In the genomic region with DNA sequence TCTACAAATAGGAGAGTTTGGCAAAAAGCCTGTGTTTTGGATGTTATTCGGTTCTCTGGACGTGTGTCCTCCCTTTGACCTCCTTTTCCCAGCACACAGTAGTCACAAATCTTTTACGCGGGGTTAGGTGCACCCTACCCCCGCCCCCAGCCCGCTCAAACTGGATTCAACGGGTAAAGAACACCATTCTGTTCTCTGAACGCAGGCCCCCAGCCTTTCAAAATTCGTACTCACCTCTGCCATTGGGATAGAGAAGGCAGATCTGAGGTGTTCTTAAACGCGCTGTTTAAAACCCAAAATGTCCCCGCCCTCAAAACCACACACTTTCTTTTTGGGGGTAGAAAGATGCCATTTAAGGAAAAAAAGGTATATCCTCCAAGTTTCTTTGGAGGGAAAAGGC, we compare ENCODE assay signal across 9 cellular contexts. TPM values are rescaled to one million over a fixed set of nuclear protein-coding genes. Genes with fewer than 3 reads are reported as not detected.
DNase-seq lines count a peak whose midpoint lies in the region; ATAC-seq and TF ChIP-seq lines count a peak whose summit lies in the region.
"Had no signal": no experiment of that assay in that cellular context is flagged by ENCODE, and none has a peak within 500 bp of the region (broad histone marks: within the 10 kb centered on the region; RNA-seq: fewer than 3 reads in every experiment).

No MANE protein-coding gene starts in this region.

- H3K4me1 ChIP-seq in mucosa of descending colon (ENCODE audit: low read depth) = peaks cover 20% of the 10 kb centered on the region

- intact Hi-C loops in mucosa of descending colon (cut with DNase I, micrococcal nuclease) = no loop called here

- H3K9me3 ChIP-seq in mucosa of descending colon = no peaks in the 10 kb centered on the region

- H3K36me3 Mint-ChIP-seq in activated T-helper 17 cell treated with anti-CD3 and anti-CD28 coated beads, Interleukin-2, amount 50 U/mL, for 72 hours (ENCODE audit: low read depth) = peaks cover 64% of the 10 kb centered on the region
- no peaks in the 10 kb centered on the region for H3K36me3 Mint-ChIP-seq in immature natural killer cell

- H3K9me3 Mint-ChIP-seq in activated T-helper 17 cell treated with anti-CD3 and anti-CD28 coated beads, Interleukin-2, amount 50 U/mL, for 72 hours = no peaks in the 10 kb centered on the region
- H3K9me3 Mint-ChIP-seq in immature natural killer cell = no peaks in the 10 kb centered on the region
- H3K9me3 Mint-ChIP-seq in stimulated activated naive CD8-positive, alpha-beta T cell treated with anti-CD3 and anti-CD28 coated beads, Interleukin-15, amount 100 ng/mL, for 72 hours = no peaks in the 10 kb centered on the region

- peak in 3 of 4 experiments; percentile 2 to 9 (median 5) for DNase-seq in activated CD4-positive, CD25-positive, alpha-beta regulatory T cell (lab: John Stamatoyannopoulos, UW)
- DNase-seq in activated CD4-positive, CD25-positive, alpha-beta regulatory T cell treated with anti-CD3 and anti-CD28 coated beads, Interleukin-2, amount 50 U/mL, for 72 hours = no peak
- DNase-seq in immature natural killer cell (no peak), mucosa of descending colon (no peak), NCI-H226 (no peak)
- peak; percentile 52 to 63 for DNase-seq in stimulated activated naive CD8-positive, alpha-beta T cell treated with anti-CD3 and anti-CD28 coated beads, Interleukin-15, amount 100 ng/mL, for 72 hours
- DNase-seq: midbrain had no signal

- TF ChIP-seq CTCF in mucosa of descending colon (IDR thresholded peaks at IDR 0.05) = no peak

- no peak overlapping the region for H3K4me3 ChIP-seq in mucosa of descending colon

- ATAC-seq in activated T-helper 17 cell treated with anti-CD3 and anti-CD28 coated beads, Interleukin-2, amount 50 U/mL, for 72 hours (replicated peaks) = peak; percentile 27
- ATAC-seq in stimulated activated naive CD8-positive, alpha-beta T cell treated with anti-CD3 and anti-CD28 coated beads, Interleukin-15, amount 100 ng/mL, for 72 hours = peak; percentile 25
- ATAC-seq in GM19455 (IDR thresholded peaks at IDR 0.05; ENCODE audit: unreplicated experiment) = no peak
- ATAC-seq in mucosa of descending colon = no peak

- H3K36me3 ChIP-seq in mucosa of descending colon (ENCODE audit: low read depth) = no peaks in the 10 kb centered on the region

- peaks cover 17% of the 10 kb centered on the region for H3K27me3 Mint-ChIP-seq in activated T-helper 17 cell treated with anti-CD3 and anti-CD28 coated beads, Interleukin-2, amount 50 U/mL, for 72 hours
- peaks cover 23 to 30% (median 25%) of the 10 kb centered on the region in 3 donors for H3K27me3 Mint-ChIP-seq in immature natural killer cell (ENCODE audit: low read depth in 3 of 3)
- no peaks in the 10 kb centered on the region for H3K27me3 Mint-ChIP-seq in stimulated activated naive CD8-positive, alpha-beta T cell treated with anti-CD3 and anti-CD28 coated beads, Interleukin-15, amount 100 ng/mL, for 72 hours

- H3K4me1 Mint-ChIP-seq in activated T-helper 17 cell treated with anti-CD3 and anti-CD28 coated beads, Interleukin-2, amount 50 U/mL, for 72 hours = peaks cover 23% of the 10 kb centered on the region
- peaks cover 45 to 67% of the 10 kb centered on the region in 2 donors for H3K4me1 Mint-ChIP-seq in immature natural killer cell
- H3K4me1 Mint-ChIP-seq in stimulated activated naive CD8-positive, alpha-beta T cell treated with anti-CD3 and anti-CD28 coated beads, Interleukin-15, amount 100 ng/mL, for 72 hours = peaks cover 33% of the 10 kb centered on the region

- H3K27ac Mint-ChIP-seq in activated T-helper 17 cell treated with anti-CD3 and anti-CD28 coated beads, Interleukin-2, amount 50 U/mL, for 72 hours = peak overlapping the region; percentile 94
- H3K27ac Mint-ChIP-seq in immature natural killer cell = peak overlapping the region in 1 of 6 donors; percentile 12
- H3K27ac Mint-ChIP-seq in stimulated activated naive CD8-positive, alpha-beta T cell treated with anti-CD3 and anti-CD28 coated beads, Interleukin-15, amount 100 ng/mL, for 72 hours = peak overlapping the region; percentile 92 to 94

- H3K4me3 Mint-ChIP-seq in activated T-helper 17 cell treated with anti-CD3 and anti-CD28 coated beads, Interleukin-2, amount 50 U/mL, for 72 hours = peak overlapping the region; percentile 96
- peak overlapping the region; percentile 62 to 80 (median 77) for H3K4me3 Mint-ChIP-seq in immature natural killer cell
- peak overlapping the region; percentile 88 to 96 for H3K4me3 Mint-ChIP-seq in stimulated activated naive CD8-positive, alpha-beta T cell treated with anti-CD3 and anti-CD28 coated beads, Interleukin-15, amount 100 ng/mL, for 72 hours

RNA-seq across cellular contexts. Expression of a gene that starts 2.7 kb away (rescaled TPM):
- total RNA-seq in activated T-helper 17 cell treated with anti-CD3 and anti-CD28 coated beads, Interleukin-2, amount 50 U/mL, for 72 hours = 10 to 100 TPM; 73.4 to 93.4 TPM
- polyA plus RNA-seq in immature natural killer cell = 10 to 100 TPM; 16.7 to 29.7 (median 28.7) TPM
- total RNA-seq in mucosa of descending colon = 1 to 10 TPM; 2.2 to 3.9 (median 2.5) TPM

Comparison
In these comparisons a context has a peak if more than half of its experiments do, and no peak if none do; other contexts are left out.
1. DNase-seq: peak in activated CD4-positive, CD25-positive, alpha-beta regulatory T cell (3 of 4) and stimulated activated naive CD8-positive, alpha-beta T cell treated with anti-CD3 and anti-CD28 coated beads, Interleukin-15, amount 100 ng/mL, for 72 hours (2 of 2); none in activated CD4-positive, CD25-positive, alpha-beta regulatory T cell treated with anti-CD3 and anti-CD28 coated beads, Interleukin-2, amount 50 U/mL, for 72 hours (single experiment), immature natural killer cell (0 of 3), mucosa of descending colon (0 of 3) and NCI-H226 (single experiment).
2. ATAC-seq: peak in activated T-helper 17 cell treated with anti-CD3 and anti-CD28 coated beads, Interleukin-2, amount 50 U/mL, for 72 hours (single experiment) and stimulated activated naive CD8-positive, alpha-beta T cell treated with anti-CD3 and anti-CD28 coated beads, Interleukin-15, amount 100 ng/mL, for 72 hours (single experiment); none in GM19455 (single experiment) and mucosa of descending colon (single experiment).
3. RNA of a gene that starts 2.7 kb away (total RNA-seq): 73.4 to 93.4 TPM in activated T-helper 17 cell treated with anti-CD3 and anti-CD28 coated beads, Interleukin-2, amount 50 U/mL, for 72 hours; 2.2 to 3.9 TPM in mucosa of descending colon; every median in the first group is over 10 times any median in the second.
4. Peak in every context shown above with its lines, with median percentiles within 50 percentile points of each other: H3K4me3 Mint-ChIP-seq.